In the genomic region with DNA sequence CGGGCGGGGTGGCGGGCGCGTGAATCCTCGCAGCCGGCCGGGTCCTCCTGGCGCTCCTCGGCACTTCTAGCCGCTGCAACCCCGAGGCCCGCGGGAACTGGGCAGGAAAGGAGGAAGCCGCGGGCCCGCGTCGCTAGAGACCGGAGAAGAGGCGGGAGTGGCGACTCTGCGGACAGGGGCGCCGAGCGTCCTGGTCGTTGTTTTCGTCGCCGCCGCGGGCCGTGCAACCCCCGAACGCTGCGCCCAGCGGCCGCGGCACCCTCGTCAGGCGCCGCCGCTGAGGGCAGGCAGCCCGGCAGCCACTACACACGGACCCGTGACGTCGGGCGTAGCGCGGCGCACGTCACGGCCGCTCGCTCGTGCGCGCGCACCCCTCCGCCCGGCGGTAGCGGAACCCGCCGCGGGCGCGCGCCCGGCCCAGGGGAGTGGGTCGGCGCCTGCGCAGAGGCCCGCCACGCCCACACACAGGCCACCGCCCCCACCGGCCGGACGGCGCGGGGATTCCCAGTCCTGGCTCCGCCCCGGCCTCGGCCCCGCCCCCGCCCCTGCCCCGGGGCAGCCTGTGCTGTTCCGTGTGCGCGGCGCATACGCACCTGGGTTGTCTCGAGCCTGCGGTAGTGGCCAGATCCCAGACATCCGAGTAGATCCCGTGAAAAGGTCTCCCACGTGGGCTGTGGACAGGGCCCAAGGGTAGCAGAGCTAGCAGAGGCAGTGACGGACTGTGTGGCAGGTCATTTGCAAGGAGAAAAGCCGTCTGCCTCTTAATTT, we compare ENCODE assay signal across 8 cellular contexts. TPM values are rescaled to one million over a fixed set of nuclear protein-coding genes. Genes with fewer than 3 reads are reported as not detected.
A peak's percentile ranks its signal among the peaks of the same experiment; 100 is the strongest.
DNase-seq lines count a peak whose midpoint lies in the region; ATAC-seq and TF ChIP-seq lines count a peak whose summit lies in the region.

A gene with protein sequence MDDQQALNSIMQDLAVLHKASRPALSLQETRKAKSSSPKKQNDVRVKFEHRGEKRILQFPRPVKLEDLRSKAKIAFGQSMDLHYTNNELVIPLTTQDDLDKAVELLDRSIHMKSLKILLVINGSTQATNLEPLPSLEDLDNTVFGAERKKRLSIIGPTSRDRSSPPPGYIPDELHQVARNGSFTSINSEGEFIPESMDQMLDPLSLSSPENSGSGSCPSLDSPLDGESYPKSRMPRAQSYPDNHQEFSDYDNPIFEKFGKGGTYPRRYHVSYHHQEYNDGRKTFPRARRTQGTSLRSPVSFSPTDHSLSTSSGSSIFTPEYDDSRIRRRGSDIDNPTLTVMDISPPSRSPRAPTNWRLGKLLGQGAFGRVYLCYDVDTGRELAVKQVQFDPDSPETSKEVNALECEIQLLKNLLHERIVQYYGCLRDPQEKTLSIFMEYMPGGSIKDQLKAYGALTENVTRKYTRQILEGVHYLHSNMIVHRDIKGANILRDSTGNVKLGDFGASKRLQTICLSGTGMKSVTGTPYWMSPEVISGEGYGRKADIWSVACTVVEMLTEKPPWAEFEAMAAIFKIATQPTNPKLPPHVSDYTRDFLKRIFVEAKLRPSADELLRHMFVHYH (minus strand): TSS at position 321 of the 768 bp plus-strand sequence. CDS start 44,846 bp downstream, outside the sequence.

- H2AK5ac ChIP-seq in trophoblast cell (ENCODE audit: low read length), result peak within 1 kb of the TSS; percentile 82

- peak within 1 kb of the TSS; percentile 99 for H4K91ac ChIP-seq in trophoblast cell (ENCODE audit: low read depth, low read length)

- H3K36me3 ChIP-seq in adipocyte (ENCODE audit: control insufficient read depth, insufficient read depth, low read length, severe bottlenecking), result no peaks in the 10 kb centered on the region
- no peaks in the 10 kb centered on the region for H3K36me3 ChIP-seq in cardiac muscle cell
- no peaks in the 10 kb centered on the region for H3K36me3 ChIP-seq in trophoblast cell (ENCODE audit: control insufficient read depth in 1 of 2, insufficient read depth in 2 of 2, low read length in 2 of 2)
- no peaks in the 10 kb centered on the region for H3K36me3 ChIP-seq in tibial nerve

- H4K12ac ChIP-seq in trophoblast cell (ENCODE audit: low read depth, low read length), result peak within 1 kb of the TSS; percentile 98

- peak within 1 kb of the TSS; percentile 98 for H2BK5ac ChIP-seq in trophoblast cell (ENCODE audit: low read depth, low read length, poor library complexity)

- peak within 1 kb of the TSS; percentile 98 for H4K8ac ChIP-seq in trophoblast cell (ENCODE audit: low read depth, low read length)

- TF ChIP-seq EP300 in tibial nerve (IDR thresholded peaks at IDR 0.05), result peak in 1 of 2 donors; percentile 88

- no peak for TF ChIP-seq CTCF in GM12875 (IDR thresholded peaks at IDR 0.05; ENCODE audit: borderline replicate concordance, insufficient read depth, low read depth, low read length)
- TF ChIP-seq CTCF in cardiac muscle cell (IDR thresholded peaks at IDR 0.05; ENCODE audit: low read depth, low read length), result no peak
- TF ChIP-seq CTCF in tibial nerve (IDR thresholded peaks at IDR 0.05), result peak in 2 of 5 experiments; percentile 24 to 39

- H3K23ac ChIP-seq in trophoblast cell (ENCODE audit: low read length), result no peak within 1 kb of the TSS

- WGBS in trophoblast cell (ENCODE audit: extremely low coverage, insufficient coverage, insufficient read length), result no CpG with 5 or more reads among the region's 100 CpGs
- 0 to 1% methylated on average over 13 to 33 of the region's 100 CpGs for WGBS in tibial nerve, 2 donors

- H3K27ac ChIP-seq in cardiac muscle cell, result peak within 1 kb of the TSS; percentile 100
- H3K27ac ChIP-seq in trophoblast cell (ENCODE audit: low read depth, low read length), result peak within 1 kb of the TSS; percentile 99
- peak within 1 kb of the TSS; percentile 100 for H3K27ac ChIP-seq in tibial nerve

- peak within 1 kb of the TSS; percentile 61 for H3K4me2 ChIP-seq in trophoblast cell (ENCODE audit: low read length)

- peak within 1 kb of the TSS; percentile 95 for H2BK120ac ChIP-seq in trophoblast cell (ENCODE audit: insufficient read depth, low read length, poor library complexity)

- peak within 1 kb of the TSS; percentile 99 for H3K18ac ChIP-seq in trophoblast cell (ENCODE audit: low read length)

- H3K27me3 ChIP-seq in adipocyte (replicated peaks; ENCODE audit: control insufficient read depth, insufficient read depth, low read length) (no peaks in the 10 kb centered on the region), cardiac muscle cell (no peaks in the 10 kb centered on the region), trophoblast cell (ENCODE audit: insufficient read depth, low read length) (no peaks in the 10 kb centered on the region), tibial nerve (no peaks in the 10 kb centered on the region)

- peak; percentile 74 for ATAC-seq in HG02678 (IDR thresholded peaks at IDR 0.05; ENCODE audit: unreplicated experiment)

- peaks cover 10% of the 10 kb centered on the region for H3K79me1 ChIP-seq in trophoblast cell (ENCODE audit: low read length)

- H3K9me3 ChIP-seq in adipocyte (ENCODE audit: control insufficient read depth, low read length) (no peaks in the 10 kb centered on the region), cardiac muscle cell (ENCODE audit: low read depth) (no peaks in the 10 kb centered on the region), trophoblast cell (ENCODE audit: insufficient read depth, low read depth, low read length) (no peaks in the 10 kb centered on the region), tibial nerve (no peaks in the 10 kb centered on the region)

- H3K4ac ChIP-seq in trophoblast cell (ENCODE audit: low read depth, low read length), result peak within 1 kb of the TSS; percentile 87

- TF ChIP-seq POLR2A in tibial nerve (IDR thresholded peaks at IDR 0.05), result peak; percentile 89 to 92

- H3K4me3 ChIP-seq in GM12875 (ENCODE audit: low read depth, low read length) (peak within 1 kb of the TSS; percentile 87), adipocyte (ENCODE audit: low read length) (peak within 1 kb of the TSS; percentile 85), cardiac muscle cell (peak within 1 kb of the TSS; percentile 98), trophoblast cell (ENCODE audit: low read depth, low read length) (peak within 1 kb of the TSS; percentile 98), tibial nerve (peak within 1 kb of the TSS; percentile 94 to 100 (median 97))

- H3K14ac ChIP-seq in trophoblast cell (ENCODE audit: low read length), result peak within 1 kb of the TSS; percentile 99

- H3K9ac ChIP-seq in adipocyte (ENCODE audit: low read length) (peak within 1 kb of the TSS; percentile 98), trophoblast cell (ENCODE audit: low read length) (peak within 1 kb of the TSS; percentile 96)

- peaks cover 6% of the 10 kb centered on the region for H3K79me2 ChIP-seq in trophoblast cell (ENCODE audit: control insufficient read depth, insufficient read depth, low read length, poor library complexity)

- H3K4me1 ChIP-seq in adipocyte (ENCODE audit: control insufficient read depth, insufficient read depth, low read length) (peaks cover 49% of the 10 kb centered on the region), cardiac muscle cell (ENCODE audit: low read depth) (peaks cover 5% of the 10 kb centered on the region), trophoblast cell (ENCODE audit: control insufficient read depth in 1 of 2, insufficient read depth in 2 of 2, low read length in 2 of 2) (peaks cover 8% of the 10 kb centered on the region in 2 experiments), tibial nerve (peaks cover 0 to 45% (median 22%) of the 10 kb centered on the region in 4 donors)

- peak within 1 kb of the TSS; percentile 84 for H2BK12ac ChIP-seq in trophoblast cell (ENCODE audit: low read length)

- DNase-seq in NCI-H128 (lab: John Stamatoyannopoulos, UW; ENCODE audit: unreplicated experiment) (peak; percentile 79), T follicular helper cell (ENCODE audit: low read depth) (peak; percentile 96), adipocyte (ENCODE audit: low read depth) (peak; percentile 97), cardiac muscle cell (ENCODE audit: low read depth in 1 of 2, low spot score in 1 of 2) (peak; percentile 96 to 97), trophoblast cell (peak; percentile 94 to 97), tibial nerve (ENCODE audit: low spot score in 2 of 2) (peak; percentile 81 to 92)

- H2AFZ ChIP-seq in trophoblast cell (ENCODE audit: insufficient read depth, low read length, poor library complexity), result peak within 1 kb of the TSS; percentile 82

RNA-seq across cellular contexts. Expression of the gene that starts here (rescaled TPM):
- total RNA-seq in cardiac muscle cell (23.9 and 36.6 TPM in 2 replicates), tibial nerve (10 to 100 TPM; 34.2 to 69.5 (median 61.1) TPM)
- 40.2 and 56.9 TPM in 2 replicates for polyA plus RNA-seq in cardiac muscle cell
- 14.3 and 15.3 TPM in 2 replicates for polyA plus RNA-seq in trophoblast cell (2013)

Comparison
In these comparisons a context has a peak if more than half of its experiments do, and no peak if none do; other contexts are left out.
1. Peak in every context shown above with its lines: DNase-seq, ATAC-seq, H3K4me3 ChIP-seq and H3K27ac ChIP-seq.